9 cellular contexts compared by ENCODE assay signal in the genomic region with DNA sequence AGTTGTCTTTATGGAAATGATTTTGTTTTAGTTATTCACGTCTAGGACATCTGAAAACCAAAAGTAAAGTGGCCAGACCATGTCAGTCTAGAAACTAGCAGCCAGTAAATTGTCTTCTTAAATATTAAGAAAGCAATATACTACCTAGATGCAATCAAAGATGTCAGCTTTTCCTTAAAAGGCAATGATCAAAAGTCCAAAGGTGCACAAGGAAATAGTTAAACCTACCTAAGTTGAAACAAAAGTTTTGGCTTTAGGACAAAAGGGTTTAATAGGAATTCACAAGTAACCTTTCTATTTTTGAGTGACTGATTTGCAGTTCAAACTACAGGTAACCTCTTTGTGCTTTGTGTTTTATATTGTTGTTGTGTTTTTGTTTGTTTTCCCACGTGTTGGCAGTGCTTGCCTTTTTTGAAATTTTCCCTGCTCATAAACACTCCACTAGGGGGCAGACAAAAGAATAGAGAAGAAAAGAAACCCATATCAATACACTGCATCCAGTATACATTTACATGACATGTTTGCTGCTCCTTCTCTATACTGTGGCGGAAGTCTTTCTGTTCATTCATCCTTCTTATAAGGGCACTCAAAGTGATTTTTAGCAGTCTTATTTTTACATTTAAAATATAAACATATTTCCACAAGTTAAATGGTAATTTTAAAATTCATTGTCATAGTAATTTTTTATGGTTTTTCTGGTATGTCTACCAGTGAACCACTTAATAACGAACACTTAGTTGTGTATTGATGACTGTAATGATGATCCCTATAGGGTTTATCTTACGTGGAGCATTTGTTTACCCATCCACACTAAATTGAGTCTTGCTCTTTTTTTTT.
DNase-seq lines count a peak whose midpoint lies in the region; ATAC-seq and TF ChIP-seq lines count a peak whose summit lies in the region.
"Had no signal": no experiment of that assay in that cellular context is flagged by ENCODE, and none has a peak within 500 bp of the region (broad histone marks: within the 10 kb centered on the region; RNA-seq: fewer than 3 reads in every experiment).

No MANE protein-coding gene starts in this region.

- H2AFZ ChIP-seq in OCI-LY1 (ENCODE audit: low read length): no peak overlapping the region

- H3K4me1 ChIP-seq in CD8-positive, alpha-beta T cell (ENCODE audit: insufficient read depth, low read length): no peaks in the 10 kb centered on the region
- H3K4me1 ChIP-seq in OCI-LY1 (ENCODE audit: insufficient read depth, low read length, severe bottlenecking): peaks cover 15% of the 10 kb centered on the region
- H3K4me1 ChIP-seq: SJCRH30 had no signal

- H3K4me1 Mint-ChIP-seq in CD8-positive, alpha-beta T cell (ENCODE audit: low read depth): peaks cover 8% of the 10 kb centered on the region
- peaks cover 2 to 5% of the 10 kb centered on the region in 2 donors for H3K4me1 Mint-ChIP-seq in effector memory CD8-positive, alpha-beta T cell (ENCODE audit: low read depth in 2 of 2)
- peaks cover 23% of the 10 kb centered on the region for H3K4me1 Mint-ChIP-seq in neural crest cell

- TF ChIP-seq CTCF in CD8-positive, alpha-beta T cell (IDR thresholded peaks at IDR 0.05): peak; percentile 56
- TF ChIP-seq CTCF in OCI-LY1 (IDR thresholded peaks at IDR 0.05; ENCODE audit: low read length) (peak; percentile 83), neural crest cell (conservative IDR thresholded peaks at IDR 0.05) (peak; percentile 78)

- no peaks in the 10 kb centered on the region for H3F3A ChIP-seq in OCI-LY1 (ENCODE audit: insufficient read depth, low read length)

- no peak overlapping the region for H3K4me3 Mint-ChIP-seq in CD8-positive, alpha-beta T cell
- no peak overlapping the region for H3K4me3 Mint-ChIP-seq in effector memory CD8-positive, alpha-beta T cell
- no peak overlapping the region for H3K4me3 Mint-ChIP-seq in neural crest cell

- peak; percentile 44 for ATAC-seq in CD8-positive, alpha-beta T cell
- ATAC-seq in GM18907 (IDR thresholded peaks at IDR 0.05; ENCODE audit: unreplicated experiment) (peak; percentile 53), HG03342 (IDR thresholded peaks at IDR 0.05; ENCODE audit: unreplicated experiment) (peak; percentile 70), GM19035 (IDR thresholded peaks at IDR 0.05; ENCODE audit: unreplicated experiment) (no peak)
- ATAC-seq in effector memory CD8-positive, alpha-beta T cell (replicated peaks): peak; percentile 64

- peaks cover 8% of the 10 kb centered on the region for H3K27me3 Mint-ChIP-seq in CD8-positive, alpha-beta T cell (ENCODE audit: low read depth)
- H3K27me3 Mint-ChIP-seq in effector memory CD8-positive, alpha-beta T cell: peaks cover 11 to 22% of the 10 kb centered on the region in 2 donors
- no peaks in the 10 kb centered on the region for H3K27me3 Mint-ChIP-seq in neural crest cell (ENCODE audit: low read depth)

- no peak overlapping the region for H3K27ac Mint-ChIP-seq in CD8-positive, alpha-beta T cell
- H3K27ac Mint-ChIP-seq in effector memory CD8-positive, alpha-beta T cell: no peak overlapping the region
- H3K27ac Mint-ChIP-seq in neural crest cell (ENCODE audit: unreplicated experiment): no peak overlapping the region

- CTCF ChIA-PET in CD8-positive, alpha-beta T cell (lab: Charles Lee): interaction anchor here (0.6 to 1.3 kb wide), 3 partner anchors 10 to 85 kb away, joined by 3 to 4 read pairs (median 3); no protein-coding TSS in a partner anchor

- H3K4me2 ChIP-seq in OCI-LY1 (ENCODE audit: low read length): no peak overlapping the region

- H3K4me3 ChIP-seq in CD8-positive, alpha-beta T cell (ENCODE audit: low read depth, low read length): no peak overlapping the region
- no peak overlapping the region for H3K4me3 ChIP-seq in OCI-LY1 (ENCODE audit: low read depth, low read length, poor library complexity, severe bottlenecking)
- H3K4me3 ChIP-seq: SJCRH30 had no signal

- no peaks in the 10 kb centered on the region for H3K9me3 ChIP-seq in CD8-positive, alpha-beta T cell (ENCODE audit: low read length)
- H3K9me3 ChIP-seq in OCI-LY1 (ENCODE audit: low read length): no peaks in the 10 kb centered on the region
- H3K9me3 ChIP-seq: SJCRH30 had no signal

- intact Hi-C loops in CD8-positive, alpha-beta T cell (cut with DNase I, micrococcal nuclease): no loop called here

- no peaks in the 10 kb centered on the region for H3K36me3 ChIP-seq in CD8-positive, alpha-beta T cell (ENCODE audit: insufficient read depth, low read length)
- H3K36me3 ChIP-seq in OCI-LY1 (ENCODE audit: insufficient read depth, low read length): no peaks in the 10 kb centered on the region
- H3K36me3 ChIP-seq: SJCRH30 had no signal

- POLR2A ChIA-PET in CD8-positive, alpha-beta T cell (lab: Charles Lee): no interaction called here

- no peaks in the 10 kb centered on the region for H3K36me3 Mint-ChIP-seq in CD8-positive, alpha-beta T cell
- no peaks in the 10 kb centered on the region for H3K36me3 Mint-ChIP-seq in effector memory CD8-positive, alpha-beta T cell (ENCODE audit: insufficient read depth)
- no peaks in the 10 kb centered on the region for H3K36me3 Mint-ChIP-seq in neural crest cell (ENCODE audit: low read depth)

- H3K9me2 ChIP-seq in OCI-LY1 (ENCODE audit: low read depth, low read length): no peaks in the 10 kb centered on the region

- DNase-seq in CD8-positive, alpha-beta T cell: no peak
- peak in 1 of 3 experiments; percentile 6 for DNase-seq in effector memory CD8-positive, alpha-beta T cell
- DNase-seq in neural crest cell (ENCODE audit: low read depth, low spot score): no peak
- DNase-seq in 8988T: no peak

- H3K9me3 Mint-ChIP-seq in CD8-positive, alpha-beta T cell: no peaks in the 10 kb centered on the region
- H3K9me3 Mint-ChIP-seq in effector memory CD8-positive, alpha-beta T cell: no peaks in the 10 kb centered on the region
- H3K9me3 Mint-ChIP-seq in neural crest cell: no peaks in the 10 kb centered on the region

- no peaks in the 10 kb centered on the region for H3K27me3 ChIP-seq in CD8-positive, alpha-beta T cell (ENCODE audit: insufficient read depth, low read length)
- H3K27me3 ChIP-seq in OCI-LY1 (ENCODE audit: insufficient read depth, low read length): no peaks in the 10 kb centered on the region
- H3K27me3 ChIP-seq: SJCRH30 had no signal

- no peak overlapping the region for H3K9ac ChIP-seq in OCI-LY1 (ENCODE audit: low read length)

- no peaks in the 10 kb centered on the region for H4K20me1 ChIP-seq in OCI-LY1 (ENCODE audit: insufficient read depth, low read length)

- no peaks in the 10 kb centered on the region for H3K79me2 ChIP-seq in OCI-LY1 (ENCODE audit: insufficient read depth, low read length)

- H3K27ac ChIP-seq in CD8-positive, alpha-beta T cell (ENCODE audit: low read depth, low read length): no peak overlapping the region
- no peak overlapping the region for H3K27ac ChIP-seq in OCI-LY1 (ENCODE audit: low read depth, low read length, poor library complexity, severe bottlenecking)
- H3K27ac ChIP-seq: SJCRH30 had no signal
